19 cellular contexts compared by ENCODE assay signal in the genomic region with DNA sequence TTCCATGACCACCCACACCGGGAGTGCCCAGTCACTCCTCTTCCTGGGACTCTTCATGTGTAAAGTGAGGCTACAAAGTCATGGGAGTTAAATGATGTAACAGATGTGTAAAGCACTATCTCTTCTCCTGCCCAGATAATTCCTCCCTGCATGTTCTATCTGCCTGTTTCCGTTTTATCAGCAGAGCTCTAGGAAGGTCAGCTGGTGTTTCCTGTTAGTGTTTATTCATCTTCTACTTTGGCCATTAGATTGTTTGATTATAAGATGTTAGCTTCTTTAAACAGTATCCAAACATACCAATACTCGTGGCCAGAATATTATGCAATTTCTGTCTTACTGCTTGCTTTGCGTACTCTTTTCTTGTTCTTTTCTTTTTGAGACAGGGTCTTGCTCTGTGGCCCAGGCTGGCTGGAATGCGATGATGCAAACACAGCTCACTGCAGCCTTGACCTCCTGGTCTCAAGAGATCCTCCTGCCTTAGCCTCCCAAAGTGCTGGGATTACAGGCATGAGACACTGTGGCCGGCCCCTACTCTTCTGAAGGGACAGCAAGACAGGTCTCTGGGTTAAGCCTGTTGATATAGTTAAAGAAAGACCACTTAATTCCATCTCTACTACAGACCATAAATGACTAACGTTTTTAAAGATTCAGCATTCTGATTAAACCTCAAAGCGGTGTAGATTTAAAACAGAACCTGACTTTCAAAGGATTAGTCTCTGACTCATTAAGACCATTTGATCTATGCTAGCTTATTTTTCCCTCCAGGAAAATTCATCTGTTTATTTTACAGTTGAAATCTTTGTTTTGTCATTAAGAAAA.
DNase-seq lines count a peak whose midpoint lies in the region; ATAC-seq, FAIRE-seq and TF ChIP-seq lines count a peak whose summit lies in the region.
"Had no signal": no experiment of that assay in that cellular context is flagged by ENCODE, and none has a peak within 500 bp of the region (broad histone marks: within the 10 kb centered on the region; RNA-seq: fewer than 3 reads in every experiment).

No MANE protein-coding gene starts in this region.

- H3K27me3 ChIP-seq in AG04450 (ENCODE audit: control insufficient read depth, insufficient read depth, low read length): no peaks in the 10 kb centered on the region
- H3K27me3 ChIP-seq: esophagus muscularis mucosa, vagina had no signal

- H3K4me3 ChIP-seq in AG04450 (ENCODE audit: low read depth, low read length): no peak overlapping the region
- H3K4me3 ChIP-seq: esophagus muscularis mucosa, prostate gland, vagina had no signal

- TF ChIP-seq CTCF in AG04450 (IDR thresholded peaks at IDR 0.05; ENCODE audit: low read depth, low read length) (no peak), omental fat pad (IDR thresholded peaks at IDR 0.05) (no peak)

- peak; percentile 21 for DNase-seq in AG04450 (ENCODE audit: low read depth, low spot score)
- peak; percentile 1 for DNase-seq in HTR-8/SVneo (ENCODE audit: insufficient read length, low spot score)
- peak; percentile 42 for DNase-seq in astrocyte of the hippocampus (ENCODE audit: low read depth, low spot score)
- DNase-seq in islet precursor cell: peak; percentile 62
- DNase-seq in omental fat pad (ENCODE audit: low spot score): no peak
- no peak for DNase-seq in posterior vena cava (ENCODE audit: low spot score)
- no peak for DNase-seq in middle frontal gyrus (ENCODE audit: extremely low spot score, low spot score)
- DNase-seq: activated CD4-positive, alpha-beta T cell treated with anti-CD3 and anti-CD28 coated beads, Interleukin-2, amount 50 U/mL, for 1 hour; activated T-cell treated with anti-CD3 and anti-CD28 coated beads, Interleukin-2, amount 50 U/mL, for 24 hours; Calu3; left cardiac atrium; NCI-H187 treated with DMSO at 0.1 percent for 48 hours; NCI-H510A; stimulated activated CD4-positive, alpha-beta T cell treated with anti-CD3 and anti-CD28 coated beads, Interleukin-15, amount 100 ng/mL, for 24 hours had no signal

- FAIRE-seq in HTR-8/SVneo (lab: Jason Lieb, UNC): no peak
- FAIRE-seq: GM18507 had no signal

- peak overlapping the region; percentile 60 for H3K27ac ChIP-seq in AG04450 (ENCODE audit: low read depth, low read length)
- H3K27ac ChIP-seq: esophagus muscularis mucosa, prostate gland, vagina had no signal

- POLR2A ChIA-PET in AG04450 (lab: Yijun Ruan, JAX): no interaction called here

- no peaks in the 10 kb centered on the region; the same call in 1 of the 2 replicates for H3K9me3 ChIP-seq in AG04450 (ENCODE audit: control insufficient read depth, insufficient read depth, low read length)
- H3K9me3 ChIP-seq: esophagus muscularis mucosa, prostate gland, vagina had no signal

- ATAC-seq in omental fat pad (ENCODE audit: low FRiP score) (no peak), HG03354 (IDR thresholded peaks at IDR 0.05; ENCODE audit: poor library complexity, severe bottlenecking, unreplicated experiment) (no peak)
- ATAC-seq: left cardiac atrium had no signal

- intact Hi-C loops in posterior vena cava (cut with DNase I): no loop called here

- CTCF ChIA-PET in AG04450 (lab: Charles Lee): no interaction called here

Comparison
In these comparisons a context has a peak if more than half of its experiments do, and no peak if none do; other contexts are left out.
1. DNase-seq: peak in AG04450 (single experiment), HTR-8/SVneo (single experiment), astrocyte of the hippocampus (single experiment) and islet precursor cell (single experiment); none in omental fat pad (single experiment), posterior vena cava (single experiment) and middle frontal gyrus (single experiment).